ENCODE assay signal across 11 cellular contexts in genomic region chr15:96343529-96344072, GRCh38. TPM values are rescaled to one million over a fixed set of nuclear protein-coding genes. Genes with fewer than 3 reads are reported as not detected.
DNase-seq lines count a peak whose midpoint lies in the region; ATAC-seq and TF ChIP-seq lines count a peak whose summit lies in the region.
"Had no signal": no experiment of that assay in that cellular context is flagged by ENCODE, and none has a peak within 500 bp of the region (broad histone marks: within the 10 kb centered on the region; RNA-seq: fewer than 3 reads in every experiment).

No MANE protein-coding gene starts in this region.

- peak overlapping the region; percentile 98 for H3K27ac Mint-ChIP-seq in neural crest cell (ENCODE audit: unreplicated experiment)

- TF ChIP-seq CTCF in esophagus squamous epithelium (IDR thresholded peaks at IDR 0.05) = no peak
- TF ChIP-seq CTCF in neural crest cell (conservative IDR thresholded peaks at IDR 0.05) = no peak
- no peak for TF ChIP-seq CTCF in upper lobe of left lung (IDR thresholded peaks at IDR 0.05)

- intact Hi-C loops in esophagus squamous epithelium (cut with DNase I) = loop anchor here (10.0 kb wide), 1 partner anchor 1079 kb away; no protein-coding TSS in a partner anchor

- peaks cover 48% of the 10 kb centered on the region for H3K36me3 Mint-ChIP-seq in neural crest cell (ENCODE audit: low read depth)
- H3K36me3 Mint-ChIP-seq: IgD-negative memory B cell had no signal

- H3K4me3 ChIP-seq in esophagus squamous epithelium = peak overlapping the region in 3 of 4 donors; percentile 72 to 92 (median 73)
- peak overlapping the region in 2 of 4 donors; percentile 25 to 78 for H3K4me3 ChIP-seq in upper lobe of left lung
- H3K4me3 ChIP-seq: A549 had no signal

- H3K27me3 Mint-ChIP-seq in neural crest cell (ENCODE audit: low read depth) = peaks cover 86% of the 10 kb centered on the region

- peaks cover 94% of the 10 kb centered on the region for H3K4me1 Mint-ChIP-seq in neural crest cell

- ATAC-seq in upper lobe of left lung (ENCODE audit: low FRiP score in 2 of 2) = no peak
- ATAC-seq: A549 had no signal

- DNase-seq in activated CD8-positive, alpha-beta memory T cell treated with anti-CD3 and anti-CD28 coated beads, Interleukin-2, amount 50 U/mL, for 48 hours = peak; percentile 42
- no peak for DNase-seq in activated CD8-positive, alpha-beta memory T cell treated with anti-CD3 and anti-CD28 coated beads, Interleukin-2, amount 50 U/mL, for 4 hours
- DNase-seq in esophagus squamous epithelium (lab: John Stamatoyannopoulos, UW) = no peak
- no peak for DNase-seq in neural crest cell (ENCODE audit: low read depth, low spot score)
- peak in 1 of 2 donors; percentile 80 for DNase-seq in upper lobe of left lung
- DNase-seq in anterior cingulate cortex (lab: John Stamatoyannopoulos, UW) = no peak
- DNase-seq in SKM-1 (lab: John Stamatoyannopoulos, UW; ENCODE audit: unreplicated experiment) = no peak
- no peak for DNase-seq in putamen (ENCODE audit: low spot score)
- DNase-seq: naive B cell had no signal

- H3K9me3 Mint-ChIP-seq in neural crest cell = no peaks in the 10 kb centered on the region

- H3K9me3 ChIP-seq in esophagus squamous epithelium (no peaks in the 10 kb centered on the region), upper lobe of left lung (no peaks in the 10 kb centered on the region)
- H3K9me3 ChIP-seq: A549 had no signal

- H3K4me1 ChIP-seq in esophagus squamous epithelium (peaks cover 0 to 70% (median 0%) of the 10 kb centered on the region in 3 donors), upper lobe of left lung (peaks cover 0 to 20% (median 9%) of the 10 kb centered on the region in 4 donors)

- TF ChIP-seq POLR2A in esophagus squamous epithelium (IDR thresholded peaks at IDR 0.05) = no peak
- TF ChIP-seq POLR2A in upper lobe of left lung (IDR thresholded peaks at IDR 0.05) = no peak

- H3K27me3 ChIP-seq in esophagus squamous epithelium (peaks cover 0 to 74% (median 0%) of the 10 kb centered on the region in 4 donors), upper lobe of left lung (no peaks in the 10 kb centered on the region)

- TF ChIP-seq EP300 in upper lobe of left lung (IDR thresholded peaks at IDR 0.05) = no peak

- H3K36me3 ChIP-seq in esophagus squamous epithelium = no peaks in the 10 kb centered on the region
- H3K36me3 ChIP-seq in upper lobe of left lung = peaks cover 0 to 5% (median 0%) of the 10 kb centered on the region in 4 donors

- H3K4me3 Mint-ChIP-seq in neural crest cell = peak overlapping the region; percentile 96

- WGBS in esophagus squamous epithelium, 2 donors = 59 to 62% methylated on average over 19 of the region's 29 CpGs
- WGBS in upper lobe of left lung, 2 donors = 61 to 83% methylated on average over 29 of the region's 29 CpGs

- H3K27ac ChIP-seq in esophagus squamous epithelium (peak overlapping the region; percentile 87 to 97 (median 94)), upper lobe of left lung (peak overlapping the region; percentile 89 to 94 (median 94))
- H3K27ac ChIP-seq: A549 had no signal

RNA-seq across cellular contexts. Expression of gene NR2F2, which starts 13.1 kb away (rescaled TPM):
- total RNA-seq in esophagus squamous epithelium (10 to 100 TPM in 1 of 4 donors, 1 to 10 TPM in 3; 3.7 to 15.6 (median 6.4) TPM), neural crest cell (147 and 150 TPM in 2 replicates), upper lobe of left lung (10 to 100 TPM; 10.8 to 64.7 (median 30.1) TPM)
